ENCODE assay signal across 15 cellular contexts in the genomic region with DNA sequence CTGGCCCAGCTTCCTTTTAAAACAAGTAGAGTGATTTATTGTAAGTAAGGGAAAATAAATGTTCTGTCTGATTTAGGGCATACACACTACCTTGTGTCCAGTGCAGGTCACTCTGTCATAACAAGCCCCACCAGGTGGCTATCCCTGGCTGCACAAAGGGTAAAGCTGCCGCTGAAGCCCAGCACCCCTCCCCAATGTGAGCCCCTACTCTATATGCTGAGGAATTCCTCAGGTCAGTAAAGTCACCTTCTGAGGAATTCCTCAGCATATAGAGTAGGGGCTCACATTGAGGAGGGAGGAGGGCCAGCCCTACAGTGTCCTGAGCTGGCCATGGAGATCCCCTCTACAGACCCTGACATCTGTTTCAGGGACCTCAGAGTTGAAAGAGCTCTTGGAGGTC.
"Had no signal": no experiment of that assay in that cellular context is flagged by ENCODE, and none has a peak within 500 bp of the region (broad histone marks: within the 10 kb centered on the region; RNA-seq: fewer than 3 reads in every experiment).

No MANE protein-coding gene starts in this region.

- H3K36me3 ChIP-seq: ascending aorta, MG63, SJSA1, WERI-Rb-1 had no signal

- H3K4me1 ChIP-seq: ascending aorta, body of pancreas had no signal

- H3K36me3 Mint-ChIP-seq: activated naive CD4-positive, alpha-beta T cell treated with anti-CD3 and anti-CD28 coated beads, Interleukin-2, amount 50 U/mL, for 24 hours had no signal

- H3K4me1 Mint-ChIP-seq: activated naive CD4-positive, alpha-beta T cell treated with anti-CD3 and anti-CD28 coated beads, Interleukin-2, amount 50 U/mL, for 24 hours had no signal

- H3K27ac Mint-ChIP-seq: activated CD8-positive, alpha-beta T cell treated with anti-CD3 and anti-CD28 coated beads, Interleukin-2, amount 10 ng/mL, durations not matched to agents 7 days and 5 days; activated naive CD4-positive, alpha-beta T cell treated with anti-CD3 and anti-CD28 coated beads, Interleukin-2, amount 50 U/mL, for 24 hours; activated naive CD8-positive, alpha-beta T cell treated with anti-CD3 and anti-CD28 coated beads, Interleukin-2, amount 50 U/mL, for 24 hours; activated T-helper 1 cell treated with anti-CD3 and anti-CD28 coated beads, Interleukin-12 subunit alpha, Interleukin-12 subunit beta, Interleukin-2, Interleukin-4 antibody, amounts not matched to agents 30 ng/mL and 10 ng/mL and 1 ng/mL, durations not matched to agents 14 hours and 24 hours and 36 hours; T-helper 2 cell treated with Interferon-gamma antibody and Interleukin-4, amounts not matched to agents 5 μg/mL and 100 μg/mL, for 36 hours had no signal

- H3K4me3 Mint-ChIP-seq: activated CD8-positive, alpha-beta T cell treated with anti-CD3 and anti-CD28 coated beads, Interleukin-2, amount 10 ng/mL, durations not matched to agents 7 days and 5 days; activated naive CD4-positive, alpha-beta T cell treated with anti-CD3 and anti-CD28 coated beads, Interleukin-2, amount 50 U/mL, for 24 hours; activated naive CD8-positive, alpha-beta T cell treated with anti-CD3 and anti-CD28 coated beads, Interleukin-2, amount 50 U/mL, for 24 hours; activated T-helper 1 cell treated with anti-CD3 and anti-CD28 coated beads, Interleukin-12 subunit alpha, Interleukin-12 subunit beta, Interleukin-2, Interleukin-4 antibody, amounts not matched to agents 30 ng/mL and 10 ng/mL and 1 ng/mL, durations not matched to agents 14 hours and 24 hours and 36 hours; T-helper 2 cell treated with Interferon-gamma antibody and Interleukin-4, amounts not matched to agents 5 μg/mL and 100 μg/mL, for 36 hours had no signal

- H3K27me3 ChIP-seq: ascending aorta, body of pancreas, MG63 had no signal

- DNase-seq: activated CD8-positive, alpha-beta memory T cell treated with anti-CD3 and anti-CD28 coated beads, Interleukin-2, amount 50 U/mL, for 48 hours; activated CD8-positive, alpha-beta T cell treated with anti-CD3 and anti-CD28 coated beads, Interleukin-2, amount 10 ng/mL, durations not matched to agents 7 days and 5 days; activated effector memory CD4-positive, alpha-beta T cell treated with Interleukin-2 at 50 U/mL for 16 hours; activated naive CD4-positive, alpha-beta T cell; activated naive CD8-positive, alpha-beta T cell treated with anti-CD3 and anti-CD28 coated beads, Interleukin-2, amount 50 U/mL, for 24 hours; activated T-cell treated with anti-CD3 and anti-CD28 coated beads, Interleukin-2, amount 50 U/mL, for 1 hour; body of pancreas; MG63; WERI-Rb-1 had no signal

- H3K9me3 Mint-ChIP-seq: activated naive CD4-positive, alpha-beta T cell treated with anti-CD3 and anti-CD28 coated beads, Interleukin-2, amount 50 U/mL, for 24 hours; activated naive CD8-positive, alpha-beta T cell treated with anti-CD3 and anti-CD28 coated beads, Interleukin-2, amount 50 U/mL, for 24 hours; activated T-helper 1 cell treated with anti-CD3 and anti-CD28 coated beads, Interleukin-12 subunit alpha, Interleukin-12 subunit beta, Interleukin-2, Interleukin-4 antibody, amounts not matched to agents 30 ng/mL and 10 ng/mL and 1 ng/mL, durations not matched to agents 14 hours and 24 hours and 36 hours; T-helper 2 cell treated with Interferon-gamma antibody and Interleukin-4, amounts not matched to agents 5 μg/mL and 100 μg/mL, for 36 hours had no signal

- ATAC-seq: activated CD4-positive, CD25-positive, alpha-beta regulatory T cell treated with anti-CD3 and anti-CD28 coated beads, Interleukin-2, amount 50 U/mL, for 24 hours had no signal

- H3K9me3 ChIP-seq: ascending aorta, body of pancreas, MG63, SJSA1 had no signal

- H3K4me3 ChIP-seq: ascending aorta, body of pancreas, MG63, SJSA1 had no signal

- H3K27ac ChIP-seq: ascending aorta, body of pancreas, SJSA1, WERI-Rb-1 had no signal
